In the genomic region with DNA sequence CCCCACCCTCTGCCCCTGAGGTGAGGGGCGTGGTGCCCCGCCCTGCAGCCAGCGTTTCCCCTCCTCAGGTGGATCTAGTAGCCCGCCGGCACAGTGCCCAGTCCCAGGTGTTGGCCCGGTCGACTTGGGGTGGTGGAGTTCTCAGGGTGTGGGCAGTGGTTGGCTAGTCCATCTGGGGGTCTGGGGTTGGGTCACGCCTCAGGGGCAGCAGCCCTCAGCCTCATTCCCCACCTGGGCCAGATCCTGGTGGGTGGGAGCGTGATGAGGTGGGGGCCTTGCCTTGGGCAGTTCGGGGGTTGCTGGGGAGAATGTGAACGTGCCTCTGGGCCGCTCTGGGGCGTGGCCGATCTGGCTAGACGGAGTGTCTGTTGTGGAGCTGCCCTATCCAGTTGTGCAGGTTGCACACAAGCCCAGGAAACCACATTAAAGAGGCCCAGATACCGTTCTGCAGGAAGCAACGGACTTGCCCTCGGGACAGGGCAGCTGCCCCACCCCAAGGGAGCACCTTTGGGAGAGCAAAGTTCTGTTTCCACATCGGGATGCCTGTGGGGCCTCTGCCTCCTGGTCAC, we compare ENCODE assay signal across 21 cellular contexts. TPM values are rescaled to one million over a fixed set of nuclear protein-coding genes. Genes with fewer than 3 reads are reported as not detected.
A peak's percentile ranks its signal among the peaks of the same experiment; 100 is the strongest.
DNase-seq lines count a peak whose midpoint lies in the region; ATAC-seq, FAIRE-seq and TF ChIP-seq lines count a peak whose summit lies in the region.
"Had no signal": no experiment of that assay in that cellular context is flagged by ENCODE, and none has a peak within 500 bp of the region (broad histone marks: within the 10 kb centered on the region; RNA-seq: fewer than 3 reads in every experiment).

No MANE protein-coding gene starts in this region.

- WGBS in GM12878 (ENCODE audit: insufficient coverage, insufficient replicate concordance, low lambda C conversion rate, missing lambda C conversion rate), result 71% methylated on average over 19 of the region's 19 CpGs

- H3K9me3 ChIP-seq in HEK293 (ENCODE audit: control insufficient read depth, insufficient read depth, low read depth, low read length) (no peaks in the 10 kb centered on the region), GM12878 (replicated peaks; ENCODE audit: control insufficient read depth, insufficient read depth, low read length) (no peaks in the 10 kb centered on the region)
- H3K9me3 ChIP-seq: esophagus muscularis mucosa had no signal

- no peak overlapping the region for H3K4me2 ChIP-seq in GM12878 (ENCODE audit: control insufficient read depth, insufficient read depth)

- no peak overlapping the region for H3K9ac ChIP-seq in GM12878 (ENCODE audit: control insufficient read depth, insufficient read depth, low read length)
- H3K9ac ChIP-seq: parathyroid adenoma had no signal

- TF ChIP-seq POLR2A in GM12878 (IDR thresholded peaks at IDR 0.05; ENCODE audit: low read depth, low read length), result no peak

- RAD21 ChIA-PET in GM12878 (lab: Charles Lee; ENCODE audit: unreplicated experiment), result no interaction called here

- no peak for DNase-seq in GM12878 (ENCODE audit: low read depth, low spot score)
- peak in 1 of 2 donors; percentile 51 for DNase-seq in foreskin keratinocyte
- no peak for DNase-seq in Ammon's horn (ENCODE audit: low spot score)
- no peak for DNase-seq in NCI-H1417 (lab: John Stamatoyannopoulos, UW)
- DNase-seq in ecto neural progenitor cell (ENCODE audit: low spot score), result no peak
- no peak for DNase-seq in omental fat pad (ENCODE audit: low spot score)
- DNase-seq: activated CD4-positive, alpha-beta T cell treated with anti-CD3 and anti-CD28 coated beads, Interleukin-2, amount 50 U/mL, for 48 hours; activated effector memory CD4-positive, alpha-beta T cell treated with anti-CD3 and anti-CD28 coated beads, Interleukin-2, amount 50 U/mL, for 16 hours; CD4-positive, alpha-beta T cell; dermis blood vessel endothelial cell; H9; mesendoderm; naive thymus-derived CD8-positive, alpha-beta T cell; NCI-H1417 treated with DMSO at 0.1 percent for 48 hours; NCI-H524 treated with DMSO at 0.1 percent for 48 hours; SW 1271 had no signal

- CTCF ChIA-PET in HEK293 (lab: Yijun Ruan, JAX) (no interaction called here), GM12878 (lab: Yijun Ruan, JAX) (no interaction called here)

- no peak for TF ChIP-seq EP300 in GM12878 (IDR thresholded peaks at IDR 0.05; ENCODE audit: borderline replicate concordance in 1 of 2, control insufficient read depth in 1 of 2, low read depth in 2 of 2, low read length in 2 of 2)

- no peaks in the 10 kb centered on the region for H3K4me1 ChIP-seq in HEK293 (ENCODE audit: control insufficient read depth, insufficient read depth, low read length)
- H3K4me1 ChIP-seq in GM12878 (ENCODE audit: control insufficient read depth, insufficient read depth, low read length), result no peaks in the 10 kb centered on the region
- H3K4me1 ChIP-seq in foreskin keratinocyte, result peaks cover 4% of the 10 kb centered on the region
- H3K4me1 ChIP-seq: parathyroid adenoma had no signal

- peaks cover 3% of the 10 kb centered on the region for H4K20me1 ChIP-seq in GM12878 (ENCODE audit: control insufficient read depth, insufficient read depth)

- FAIRE-seq in GM12878 (lab: Jason Lieb, UNC), result no peak

- in situ Hi-C loops in GM12878 (cut with MboI), result no loop called here

- TF ChIP-seq CTCF in 22Rv1 (IDR thresholded peaks at IDR 0.05), result no peak
- TF ChIP-seq CTCF in HEK293 (tag by site-specific recombination; IDR thresholded peaks at IDR 0.05), result no peak
- TF ChIP-seq CTCF in GM12878 (IDR thresholded peaks at IDR 0.05 in 2 of 3, conservative IDR thresholded peaks at IDR 0.05 in 1 of 3; ENCODE audit: control insufficient read depth in 2 of 3, extremely low read depth in 1 of 3, insufficient read depth in 1 of 3, low read depth in 3 of 3, low read length in 3 of 3), result no peak
- no peak for TF ChIP-seq CTCF in foreskin keratinocyte (conservative IDR thresholded peaks at IDR 0.05)
- no peak for TF ChIP-seq CTCF in omental fat pad (IDR thresholded peaks at IDR 0.05)

- no peak for TF ChIP-seq RAD21 in GM12878 (IDR thresholded peaks at IDR 0.05; ENCODE audit: insufficient read depth, low read depth, low read length)

- SMC1A ChIA-PET in GM12878 (lab: Charles Lee; ENCODE audit: uncharacterized antibody, unreplicated experiment), result no interaction called here

- ATAC-seq in GM12878 (no peak), foreskin keratinocyte (peak; percentile 42), omental fat pad (ENCODE audit: low FRiP score) (no peak)
- ATAC-seq: naive thymus-derived CD8-positive, alpha-beta T cell; sciatic nerve had no signal

- H2AFZ ChIP-seq in GM12878 (ENCODE audit: control insufficient read depth, low read depth, low read length), result no peak overlapping the region
- H2AFZ ChIP-seq: parathyroid adenoma had no signal

- no peaks in the 10 kb centered on the region for H3K27me3 ChIP-seq in GM12878 (replicated peaks in 1 of 2; ENCODE audit: control insufficient read depth in 2 of 2, insufficient read depth in 2 of 2, low read length in 1 of 2)
- peaks cover 24% of the 10 kb centered on the region for H3K27me3 ChIP-seq in foreskin keratinocyte
- H3K27me3 ChIP-seq: esophagus muscularis mucosa had no signal

- no peak overlapping the region for H3K4me3 ChIP-seq in HEK293 (ENCODE audit: low read depth, low read length)
- no peak overlapping the region for H3K4me3 ChIP-seq in GM12878
- H3K4me3 ChIP-seq: esophagus muscularis mucosa had no signal

- H3K36me3 ChIP-seq in HEK293 (ENCODE audit: control insufficient read depth in 2 of 2, insufficient read depth in 1 of 2, low read length in 2 of 2) (peaks cover 0 to 77% of the 10 kb centered on the region in 2 experiments; a peak in 2 of 3 replicates), GM12878 (ENCODE audit: control insufficient read depth in 2 of 2, insufficient read depth in 2 of 2, low read length in 1 of 2) (peaks cover 2 to 16% of the 10 kb centered on the region in 2 experiments; a peak in 3 of 4 replicates)

- POLR2A ChIA-PET in HEK293 (lab: Yijun Ruan, JAX) (no interaction called here), GM12878 (lab: Charles Lee) (no interaction called here)

- no peaks in the 10 kb centered on the region; the same call in 1 of the 2 replicates for H3K79me2 ChIP-seq in GM12878 (ENCODE audit: control insufficient read depth, insufficient read depth, low read length)

- intact Hi-C loops in GM12878 (cut with micrococcal nuclease; ENCODE audit: unreplicated experiment), result no loop called here

- BruUV-seq in GM12878 (replicated peaks; lab: Mats Ljungman, UMichigan), result no TSS peak

- H3K27ac ChIP-seq in 22Rv1 (peak overlapping the region; percentile 43), HEK293 (ENCODE audit: extremely low read depth, low read depth, low read length) (no peak overlapping the region), GM12878 (ENCODE audit: control insufficient read depth, insufficient read depth) (no peak overlapping the region), foreskin keratinocyte (no peak overlapping the region)
- H3K27ac ChIP-seq: esophagus muscularis mucosa, parathyroid adenoma had no signal

TF ChIP-seq in HEK293, 187 proteins besides CTCF, POLR2A, EP300 and RAD21 (continues in another document):
- TF ChIP-seq ZNF654 (tag by site-specific recombination; IDR thresholded peaks at IDR 0.05; ENCODE audit: low read depth) (no peak), KLF1 (tag by site-specific recombination; IDR thresholded peaks at IDR 0.05) (0 out of 2 replicates have a peak, but pooled peaks have one; percentile 34)

TF ChIP-seq in GM12878, 131 proteins besides CTCF, POLR2A, EP300 and RAD21:
- TF ChIP-seq CBX3 (IDR thresholded peaks at IDR 0.05; ENCODE audit: borderline replicate concordance, low read depth) (no peak), RUNX3 (IDR thresholded peaks at IDR 0.05; ENCODE audit: low read length) (0 out of 2 replicates have a peak, but pooled peaks have one; percentile 6)

RNA-seq across cellular contexts. Expression of a gene that starts 32.0 kb away (rescaled TPM):
- total RNA-seq in GM12878 (2013; cell fraction: nucleolus; rRNA removed), result 259 and 283 TPM in 2 replicates
- total RNA-seq in GM12878 (2014; rRNA removed), result 19.1 and 19.2 TPM in 2 replicates
- total RNA-seq in GM12878 (2014; rRNA removed; fragmentation: Illumina TruSeq; extraction: Trizol), result 11.9 and 12.3 TPM in 2 replicates
- 49.8 and 58.7 TPM in 2 replicates for total RNA-seq in GM12878 (2021)
- 11.7 TPM for polyA plus RNA-seq in GM12878 (2011; ENCODE audit: low read depth)
- polyA plus RNA-seq in GM12878 (2011; rRNA removed), result 16.1 and 19.8 TPM in 2 replicates
- 15.1 and 20.5 TPM in 2 replicates for polyA plus RNA-seq in GM12878 (2011; cell fraction: cytosol; rRNA removed)
- polyA plus RNA-seq in GM12878 (2011; cell fraction: nucleus; rRNA removed), result 112 and 143 TPM in 2 replicates
- polyA plus RNA-seq in GM12878 (2012), result 23.5 and 23.9 TPM in 2 replicates
- polyA plus RNA-seq in GM12878 (2014; fragmentation: Illumina TruSeq; extraction: Trizol), result 27.1 and 31.1 TPM in 2 replicates
- 1 to 10 TPM; 4.6 to 5.1 TPM for polyA plus RNA-seq in GM12878 (2014; fragmentation: Nextera tagmentation; extraction: Ambion mirVana)
- polyA plus RNA-seq in GM12878 (2014; rRNA removed), result 26.8 and 28.1 TPM in 2 replicates
- polyA plus RNA-seq in GM12878 (2016; fragmentation: Nextera tagmentation; extraction: Ambion mirVana), result 10 to 100 TPM; 14.6 to 17.3 TPM
- polyA minus RNA-seq in GM12878 (2011; rRNA and poly(A)+ RNA removed), result 22.6 and 35.7 TPM in 2 replicates
- polyA minus RNA-seq in GM12878 (2011; cell fraction: cytosol; rRNA and poly(A)+ RNA removed), result 19.0 and 21.0 TPM in 2 replicates
- polyA minus RNA-seq in GM12878 (2011; cell fraction: nucleus; rRNA and poly(A)+ RNA removed), result 33.7 and 54.0 TPM in 2 replicates
- 5.9 and 8.2 TPM in 2 replicates for total RNA-seq in foreskin keratinocyte
- 1.9 and 2.1 TPM in 2 replicates for polyA plus RNA-seq in foreskin keratinocyte
- total RNA-seq in omental fat pad, result 100 to 1,000 TPM in 2 of 4 donors, 10 to 100 TPM in 2; 50.9 to 181 (median 90.9) TPM

RNA-seq across cellular contexts. Expression of a gene that starts 43.6 kb away (rescaled TPM):
- 18.0 and 20.1 TPM in 2 replicates for total RNA-seq in GM12878 (2013; cell fraction: nucleolus; rRNA removed)
- 42.7 and 46.4 TPM in 2 replicates for total RNA-seq in GM12878 (2014; rRNA removed)
- total RNA-seq in GM12878 (2014; rRNA removed; fragmentation: Illumina TruSeq; extraction: Trizol), result 43.5 and 45.4 TPM in 2 replicates
- 61.2 and 67.9 TPM in 2 replicates for total RNA-seq in GM12878 (2021)
- 15.7 TPM for polyA plus RNA-seq in GM12878 (2011; ENCODE audit: low read depth)
- polyA plus RNA-seq in GM12878 (2011; rRNA removed), result 52.8 and 68.5 TPM in 2 replicates
- 47.5 and 48.9 TPM in 2 replicates for polyA plus RNA-seq in GM12878 (2011; cell fraction: cytosol; rRNA removed)
- polyA plus RNA-seq in GM12878 (2011; cell fraction: nucleus; rRNA removed), result 25.6 and 26.6 TPM in 2 replicates
- polyA plus RNA-seq in GM12878 (2012), result 17.7 and 21.8 TPM in 2 replicates
- 48.8 and 55.5 TPM in 2 replicates for polyA plus RNA-seq in GM12878 (2014; fragmentation: Illumina TruSeq; extraction: Trizol)
- polyA plus RNA-seq in GM12878 (2014; fragmentation: Nextera tagmentation; extraction: Ambion mirVana), result 10 to 100 TPM; 69.4 to 90.8 TPM
- 41.4 and 45.2 TPM in 2 replicates for polyA plus RNA-seq in GM12878 (2014; rRNA removed)
- polyA plus RNA-seq in GM12878 (2016; fragmentation: Nextera tagmentation; extraction: Ambion mirVana), result 10 to 100 TPM; 74.0 to 74.9 TPM
- polyA minus RNA-seq in GM12878 (2011; rRNA and poly(A)+ RNA removed), result 22.9 and 26.8 TPM in 2 replicates
- polyA minus RNA-seq in GM12878 (2011; cell fraction: cytosol; rRNA and poly(A)+ RNA removed), result 10.2 and 13.0 TPM in 2 replicates
- 9.3 and 10.8 TPM in 2 replicates for polyA minus RNA-seq in GM12878 (2011; cell fraction: nucleus; rRNA and poly(A)+ RNA removed)
- 27.1 and 28.4 TPM in 2 replicates for total RNA-seq in foreskin keratinocyte
- 37.7 and 37.8 TPM in 2 replicates for polyA plus RNA-seq in foreskin keratinocyte
- under 1 TPM in 2 of 4 donors, not detected in 2; 0.25 to 0.72 TPM for total RNA-seq in omental fat pad

Comparison
In these comparisons a context has a peak if more than half of its experiments do, and no peak if none do; other contexts are left out.
1. RNA of a gene that starts 43.6 kb away (total RNA-seq): 18.0 to 67.9 TPM in GM12878 and 27.1 to 28.4 TPM in foreskin keratinocyte; 0.25 to 0.72 TPM in omental fat pad; every median in the first group is over 10 times any median in the second.